Comparison of ENCODE assay signal across 1 cellular context in the genomic region with DNA sequence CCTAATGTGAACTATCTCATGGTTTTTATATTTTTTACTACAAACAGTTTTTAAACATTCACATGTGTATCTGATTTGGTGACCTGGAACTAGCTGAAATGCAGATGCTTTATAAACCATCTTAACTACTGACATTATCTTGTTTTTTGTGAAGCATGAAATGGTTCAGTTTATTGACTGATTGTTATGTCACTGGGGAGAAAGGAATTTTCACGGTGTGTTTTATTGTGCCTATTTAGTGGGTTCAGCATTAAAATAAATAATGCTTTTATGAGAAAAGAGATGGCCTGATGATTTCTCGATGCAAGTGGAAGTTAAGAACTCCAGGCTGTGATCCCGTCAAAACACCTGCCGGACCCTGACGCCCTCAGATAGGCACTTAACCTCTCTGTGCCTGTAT.
A peak's percentile ranks its signal among the peaks of the same experiment; 100 is the strongest.
TF ChIP-seq lines count a peak whose summit lies in the region.

No MANE protein-coding gene starts in this region.

TF ChIP-seq in HEK293, 187 proteins besides CTCF, POLR2A, EP300 and RAD21 (continued from another document):
- TF ChIP-seq, protein P1, sequence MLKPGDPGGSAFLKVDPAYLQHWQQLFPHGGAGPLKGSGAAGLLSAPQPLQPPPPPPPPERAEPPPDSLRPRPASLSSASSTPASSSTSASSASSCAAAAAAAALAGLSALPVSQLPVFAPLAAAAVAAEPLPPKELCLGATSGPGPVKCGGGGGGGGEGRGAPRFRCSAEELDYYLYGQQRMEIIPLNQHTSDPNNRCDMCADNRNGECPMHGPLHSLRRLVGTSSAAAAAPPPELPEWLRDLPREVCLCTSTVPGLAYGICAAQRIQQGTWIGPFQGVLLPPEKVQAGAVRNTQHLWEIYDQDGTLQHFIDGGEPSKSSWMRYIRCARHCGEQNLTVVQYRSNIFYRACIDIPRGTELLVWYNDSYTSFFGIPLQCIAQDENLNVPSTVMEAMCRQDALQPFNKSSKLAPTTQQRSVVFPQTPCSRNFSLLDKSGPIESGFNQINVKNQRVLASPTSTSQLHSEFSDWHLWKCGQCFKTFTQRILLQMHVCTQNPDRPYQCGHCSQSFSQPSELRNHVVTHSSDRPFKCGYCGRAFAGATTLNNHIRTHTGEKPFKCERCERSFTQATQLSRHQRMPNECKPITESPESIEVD (tag by site-specific recombination; IDR thresholded peaks at IDR 0.05) = peak; percentile 88
- TF ChIP-seq ZXDB (tag by site-specific recombination; IDR thresholded peaks at IDR 0.05) = peak; percentile 21; the same call in 1 of the 2 replicates
- TF ChIP-seq ZNF561 (tag by site-specific recombination; IDR thresholded peaks at IDR 0.05; ENCODE audit: borderline replicate concordance) = peak; percentile 16; the same call in 1 of the 2 replicates
- peak; percentile 76; the same call in 1 of the 2 replicates for TF ChIP-seq ZNF18 (tag by site-specific recombination; IDR thresholded peaks at IDR 0.05)
- peak; percentile 75 for TF ChIP-seq FEZF1 (tag by site-specific recombination; IDR thresholded peaks at IDR 0.05)
- TF ChIP-seq KLF16 (tag by site-specific recombination; IDR thresholded peaks at IDR 0.05) = 0 out of 2 replicates have a peak, but pooled peaks have one; percentile 12
- TF ChIP-seq ZNF654 (tag by site-specific recombination; IDR thresholded peaks at IDR 0.05; ENCODE audit: low read depth) = no peak
- TF ChIP-seq GFI1B (tag by site-specific recombination; IDR thresholded peaks at IDR 0.05) = no peak
- no peak for TF ChIP-seq ZNF629 (tag by site-specific recombination; IDR thresholded peaks at IDR 0.05)
- TF ChIP-seq ZBTB8A (tag by site-specific recombination; IDR thresholded peaks at IDR 0.05) = peak; percentile 37; the same call in 1 of the 2 replicates
